Comparison of ENCODE assay signal across 15 cellular contexts in genomic region chr11:95714853-95715776, GRCh38.
DNase-seq lines count a peak whose midpoint lies in the region; ATAC-seq and TF ChIP-seq lines count a peak whose summit lies in the region.
"Had no signal": no experiment of that assay in that cellular context is flagged by ENCODE, and none has a peak within 500 bp of the region (broad histone marks: within the 10 kb centered on the region; RNA-seq: fewer than 3 reads in every experiment).

No MANE protein-coding gene starts in this region.

- peaks cover 23 to 69% (median 61%) of the 10 kb centered on the region in 10 experiments for H3K4me1 ChIP-seq in BLaER1 treated with 17β-estradiol and CSF1 and Interleukin-3, amounts not matched to agents 10 nM and 100 nM
- peaks cover 44% of the 10 kb centered on the region for H3K4me1 ChIP-seq in Loucy (ENCODE audit: insufficient read depth, low read length, poor library complexity, severe bottlenecking)
- H3K4me1 ChIP-seq in adrenal gland (replicated peaks in 1 of 2): peaks cover 0 to 3% of the 10 kb centered on the region in 2 donors

- no peaks in the 10 kb centered on the region for H4K20me1 ChIP-seq in BLaER1 treated with 17β-estradiol and CSF1 and Interleukin-3, amounts not matched to agents 10 nM and 100 nM
- no peaks in the 10 kb centered on the region for H4K20me1 ChIP-seq in Loucy (ENCODE audit: insufficient read depth, low read length, poor library complexity, severe bottlenecking)

- H3K4me2 ChIP-seq in BLaER1 treated with 17β-estradiol and CSF1 and Interleukin-3, amounts not matched to agents 10 nM and 100 nM: peak overlapping the region; percentile 37 to 84 (median 77); a peak in 21 of 22 replicates
- H3K4me2 ChIP-seq in Loucy (ENCODE audit: low read depth, low read length, poor library complexity, severe bottlenecking): peak overlapping the region; percentile 63

- H3K36me3 Mint-ChIP-seq in immature natural killer cell: no peaks in the 10 kb centered on the region

- WGBS in adrenal gland, 4 donors: 79 to 87% (median 81%) methylated on average over 5 of the region's 5 CpGs

- H3K4me3 Mint-ChIP-seq in immature natural killer cell: no peak overlapping the region

- no peaks in the 10 kb centered on the region for H3K9me2 ChIP-seq in Loucy (replicated peaks; ENCODE audit: low read depth, low read length)

- TF ChIP-seq POLR2A in adrenal gland (IDR thresholded peaks at IDR 0.05): no peak

- H3K79me2 ChIP-seq in Loucy (ENCODE audit: insufficient read depth, low read length): no peaks in the 10 kb centered on the region

- H3K27me3 ChIP-seq in BLaER1 treated with 17β-estradiol and CSF1 and Interleukin-3, amounts not matched to agents 10 nM and 100 nM: no peaks in the 10 kb centered on the region
- H3K27me3 ChIP-seq in Loucy (ENCODE audit: insufficient read depth, low read length, poor library complexity, severe bottlenecking) (no peaks in the 10 kb centered on the region), adrenal gland (no peaks in the 10 kb centered on the region)
- H3K27me3 ChIP-seq: ovary had no signal

- peaks cover 3 to 7% of the 10 kb centered on the region in 2 donors for H3K4me1 Mint-ChIP-seq in immature natural killer cell

- peaks cover 0 to 16% (median 9%) of the 10 kb centered on the region in 11 experiments; a peak in 14 of 22 replicates for H3K9me3 ChIP-seq in BLaER1 treated with 17β-estradiol and CSF1 and Interleukin-3, amounts not matched to agents 10 nM and 100 nM (replicated peaks in 1 of 11)
- no peaks in the 10 kb centered on the region for H3K9me3 ChIP-seq in Loucy (ENCODE audit: insufficient read depth, low read depth, low read length)
- no peaks in the 10 kb centered on the region for H3K9me3 ChIP-seq in adrenal gland (replicated peaks in 1 of 3)
- H3K9me3 ChIP-seq: ovary had no signal

- H2AFZ ChIP-seq in Loucy (ENCODE audit: low read length): peak overlapping the region; percentile 47
- H2AFZ ChIP-seq: GM23248 had no signal

- no peaks in the 10 kb centered on the region for H3K9me3 Mint-ChIP-seq in immature natural killer cell

- peak overlapping the region in 8 of 11 experiments; percentile 59 to 86 (median 78); a peak in 13 of 22 replicates for H3K9ac ChIP-seq in BLaER1 treated with 17β-estradiol and CSF1 and Interleukin-3, amounts not matched to agents 10 nM and 100 nM
- peak overlapping the region; percentile 38 for H3K9ac ChIP-seq in Loucy (ENCODE audit: low read depth, low read length, poor library complexity, severe bottlenecking)
- H3K9ac ChIP-seq: GM23248 had no signal

- H3K27ac Mint-ChIP-seq in immature natural killer cell: no peak overlapping the region

- TF ChIP-seq CTCF in Loucy (conservative IDR thresholded peaks at IDR 0.05; ENCODE audit: low read length): no peak
- no peak for TF ChIP-seq CTCF in adrenal gland (IDR thresholded peaks at IDR 0.05)

- peak; percentile 19 for DNase-seq in kidney glomerular epithelial cell (lab: John Stamatoyannopoulos, UW)
- no peak for DNase-seq in adrenal gland
- DNase-seq in activated gamma-delta T cell treated with Interleukin-2 at 50 U/mL for 16 hours: no peak
- no peak for DNase-seq in Right ventricle myocardium inferior (ENCODE audit: missing footprints)
- no peak for DNase-seq in immature natural killer cell
- DNase-seq: glutamatergic neuron, NCI-H1436, NCI-H69, ovary, Right ventricle myocardium superior had no signal

- peak overlapping the region in 4 of 10 experiments; percentile 10 to 14 (median 10); a peak in 4 of 20 replicates for H3K4me3 ChIP-seq in BLaER1 treated with 17β-estradiol and CSF1 and Interleukin-3, amounts not matched to agents 10 nM and 100 nM
- peak overlapping the region; percentile 55 for H3K4me3 ChIP-seq in Loucy (ENCODE audit: low read length, poor library complexity, severe bottlenecking)
- no peak overlapping the region for H3K4me3 ChIP-seq in adrenal gland
- H3K4me3 ChIP-seq: GM23248, ovary had no signal

- H3F3A ChIP-seq in Loucy (ENCODE audit: low read depth): peaks cover 11% of the 10 kb centered on the region; the same call in 1 of the 2 replicates

- intact Hi-C loops in adrenal gland (cut with DNase I) (no loop called here), Right ventricle myocardium inferior (cut with DNase I) (no loop called here)

- H3K27ac ChIP-seq in BLaER1 treated with 17β-estradiol and CSF1 and Interleukin-3, amounts not matched to agents 10 nM and 100 nM: peak overlapping the region in 10 of 11 experiments; percentile 2 to 99 (median 94); a peak in 17 of 22 replicates
- no peak overlapping the region for H3K27ac ChIP-seq in adrenal gland
- H3K27ac ChIP-seq: GM23248, ovary, VCaP had no signal

- ATAC-seq in GM19452 (IDR thresholded peaks at IDR 0.05; ENCODE audit: unreplicated experiment): peak; percentile 26
- ATAC-seq in Right ventricle myocardium inferior: no peak

- peaks cover 0 to 3% (median 3%) of the 10 kb centered on the region in 3 donors for H3K27me3 Mint-ChIP-seq in immature natural killer cell (ENCODE audit: low read depth in 3 of 3)

- H3K36me3 ChIP-seq in BLaER1 treated with 17β-estradiol and CSF1 and Interleukin-3, amounts not matched to agents 10 nM and 100 nM: no peaks in the 10 kb centered on the region
- H3K36me3 ChIP-seq in Loucy (ENCODE audit: insufficient read depth, low read length): no peaks in the 10 kb centered on the region
- H3K36me3 ChIP-seq in adrenal gland (replicated peaks in 1 of 2): no peaks in the 10 kb centered on the region
- H3K36me3 ChIP-seq: ovary had no signal

Comparison
In these comparisons a context has a peak if more than half of its experiments do, and no peak if none do; other contexts are left out.
1. H3K27ac ChIP-seq: peak in BLaER1 treated with 17β-estradiol and CSF1 and Interleukin-3, amounts not matched to agents 10 nM and 100 nM (10 of 11); none in adrenal gland (0 of 5).